In the genomic region with DNA sequence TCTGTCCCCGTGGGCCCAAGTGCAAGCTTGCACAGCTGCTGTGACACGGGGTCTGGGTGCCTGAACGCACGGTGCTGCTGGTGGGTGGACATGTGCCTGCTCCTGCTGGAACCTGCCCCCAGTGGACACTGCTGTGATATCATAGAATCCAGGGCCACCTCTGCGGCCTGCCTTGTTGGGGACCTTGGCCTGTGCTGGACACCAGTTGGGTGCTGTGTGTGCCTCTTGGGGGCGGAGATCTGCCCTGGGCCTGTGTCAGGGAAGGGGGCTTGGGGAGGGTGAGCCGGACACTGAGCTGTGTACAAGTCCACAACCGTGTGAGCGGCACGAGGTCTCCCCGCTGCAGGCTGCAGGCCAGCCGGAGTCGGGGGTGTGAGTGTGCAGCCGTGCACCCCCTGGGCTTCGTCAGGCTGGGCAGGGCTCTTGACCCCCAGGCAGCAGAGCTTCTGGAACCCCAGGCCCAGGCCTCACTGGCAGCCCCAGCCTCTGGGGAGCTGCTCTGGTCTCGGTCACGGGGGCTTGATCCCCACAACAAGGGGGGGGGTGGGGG, we compare ENCODE assay signal across 24 cellular contexts.
"Had no signal": no experiment of that assay in that cellular context is flagged by ENCODE, and none has a peak within 500 bp of the region (broad histone marks: within the 10 kb centered on the region; RNA-seq: fewer than 3 reads in every experiment).

No MANE protein-coding gene starts in this region.

- H3K9me3 ChIP-seq: esophagus squamous epithelium, prostate gland, right atrium auricular region, sigmoid colon, stomach, thyroid gland had no signal

- DNase-seq: effector memory CD4-positive, alpha-beta T cell; erythroblast; esophagus squamous epithelium; foreskin melanocyte; kidney; midbrain; naive thymus-derived CD4-positive, alpha-beta T cell; nucleus accumbens; sigmoid colon; stimulated activated CD4-positive, alpha-beta T cell treated with anti-CD3 and anti-CD28 coated beads, Interleukin-2, amount 100 ng/mL, for 24 hours; stimulated activated CD4-positive, alpha-beta T cell treated with anti-CD3 and anti-CD28 coated beads, Interleukin-4, amount 100 ng/mL, for 24 hours; stimulated activated naive CD4-positive, alpha-beta T cell treated with Interleukin-2 at 50 U/mL for 16 hours; stomach; thyroid gland had no signal

- H3K36me3 ChIP-seq: neural progenitor cell, prostate gland had no signal

- H3K4me2 ChIP-seq: neural progenitor cell had no signal

- H3K4me3 Mint-ChIP-seq: memory B cell; naive thymus-derived CD4-positive, alpha-beta T cell; nephron; neural progenitor cell; stimulated activated effector memory CD8-positive, alpha-beta T cell treated with anti-CD3 and anti-CD28 coated beads, Interleukin-12 subunit alpha, Interleukin-12 subunit beta, amount 100 ng/mL, for 72 hours had no signal

- H3K9me3 Mint-ChIP-seq: memory B cell; naive thymus-derived CD4-positive, alpha-beta T cell; nephron; neural progenitor cell; stimulated activated effector memory CD8-positive, alpha-beta T cell treated with anti-CD3 and anti-CD28 coated beads, Interleukin-12 subunit alpha, Interleukin-12 subunit beta, amount 100 ng/mL, for 72 hours; type B pancreatic cell had no signal

- FAIRE-seq: colon, kidney had no signal

- H3K4me3 ChIP-seq: esophagus squamous epithelium, lung, neural progenitor cell, prostate gland, right atrium auricular region, sigmoid colon, stomach, thyroid gland had no signal

- H3K27me3 ChIP-seq: esophagus squamous epithelium, neural progenitor cell, right atrium auricular region, sigmoid colon, stomach, thyroid gland had no signal

- H3K27ac Mint-ChIP-seq: memory B cell; naive thymus-derived CD4-positive, alpha-beta T cell; stimulated activated effector memory CD8-positive, alpha-beta T cell treated with anti-CD3 and anti-CD28 coated beads, Interleukin-12 subunit alpha, Interleukin-12 subunit beta, amount 100 ng/mL, for 72 hours had no signal

- H2AFZ ChIP-seq: neural progenitor cell had no signal

- H3K27ac ChIP-seq: esophagus squamous epithelium, neural progenitor cell, prostate gland, right atrium auricular region, sigmoid colon, stomach, thyroid gland had no signal

- H3K9ac ChIP-seq: neural progenitor cell had no signal

- H3K36me3 Mint-ChIP-seq: memory B cell, neural progenitor cell had no signal

- H3K27me3 Mint-ChIP-seq: memory B cell; naive thymus-derived CD4-positive, alpha-beta T cell; type B pancreatic cell had no signal

- ATAC-seq: left lobe of liver; naive thymus-derived CD4-positive, alpha-beta T cell; stimulated activated effector memory CD8-positive, alpha-beta T cell treated with anti-CD3 and anti-CD28 coated beads, Interleukin-12 subunit alpha, Interleukin-12 subunit beta, amount 100 ng/mL, for 72 hours had no signal
